ENCODE assay signal across 25 cellular contexts in the genomic region with DNA sequence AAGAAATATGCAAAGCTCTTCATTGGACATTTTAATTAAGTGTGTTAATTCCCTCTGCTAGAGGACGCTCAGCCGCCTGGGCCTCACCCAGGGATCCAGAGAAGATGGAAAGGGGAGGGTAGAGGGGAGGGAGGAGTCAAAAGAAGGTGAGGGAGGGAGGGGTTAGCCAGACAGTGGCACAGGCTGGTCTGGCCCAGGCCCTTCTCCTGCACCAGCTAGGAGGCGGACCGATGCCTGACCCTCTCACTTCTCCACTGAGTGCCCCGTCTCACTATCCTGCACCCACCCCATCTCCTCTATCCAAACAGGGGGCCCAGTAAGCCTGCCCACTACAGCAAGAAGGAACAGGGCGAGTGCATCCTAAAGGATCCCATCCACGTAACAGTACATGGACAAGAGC.
"Had no signal": no experiment of that assay in that cellular context is flagged by ENCODE, and none has a peak within 500 bp of the region (broad histone marks: within the 10 kb centered on the region; RNA-seq: fewer than 3 reads in every experiment).

No MANE protein-coding gene starts in this region.

- H3K36me3 ChIP-seq: esophagus squamous epithelium, heart right ventricle, lower lobe of right lung, right lobe of liver, transverse colon, vagina had no signal

- H3K4me1 Mint-ChIP-seq: stimulated activated naive B cell treated with anti-CD40 and anti-IgM and Interleukin-4, amounts not matched to agents 10 μg/mL and 1 μg/mL and 100 μg/mL, for 72 hours had no signal

- H3K27ac ChIP-seq: esophagus squamous epithelium, heart right ventricle, lower lobe of right lung, right lobe of liver, transverse colon, vagina had no signal

- FAIRE-seq: endometrium, islet of Langerhans, small intestine had no signal

- H3K27me3 ChIP-seq: esophagus squamous epithelium, heart right ventricle, right lobe of liver, transverse colon, vagina had no signal

- H3K4me3 Mint-ChIP-seq: natural killer cell; neural crest cell; stimulated activated naive B cell treated with anti-CD40 and anti-IgM and Interleukin-4, amounts not matched to agents 10 μg/mL and 1 μg/mL and 100 μg/mL, for 72 hours; stimulated activated naive CD8-positive, alpha-beta T cell treated with anti-CD3 and anti-CD28 coated beads, Interleukin-15, Interleukin-2, amounts not matched to agents 100 ng/mL and 50 ng/mL, for 24 hours had no signal

- H3K27ac Mint-ChIP-seq: natural killer cell; stimulated activated naive B cell treated with anti-CD40 and anti-IgM and Interleukin-4, amounts not matched to agents 10 μg/mL and 1 μg/mL and 100 μg/mL, for 72 hours; stimulated activated naive CD8-positive, alpha-beta T cell treated with anti-CD3 and anti-CD28 coated beads, Interleukin-15, Interleukin-2, amounts not matched to agents 100 ng/mL and 50 ng/mL, for 24 hours had no signal

- H3K9me3 ChIP-seq: esophagus squamous epithelium, lower lobe of right lung, right lobe of liver, transverse colon, vagina had no signal

- H3K4me3 ChIP-seq: esophagus squamous epithelium, heart right ventricle, lower lobe of right lung, right lobe of liver, transverse colon, vagina had no signal

- DNase-seq: cortex of kidney; effector memory CD8-positive, alpha-beta T cell; erythroblast; esophagus squamous epithelium; foreskin melanocyte; glutamatergic neuron; heart right ventricle; hippocampal formation; kidney glomerular epithelial cell; left colon; left ventricle myocardium superior; lower lobe of right lung; natural killer cell; nucleus accumbens; right lobe of liver; small intestine; stimulated activated CD4-positive, alpha-beta T cell treated with anti-CD3 and anti-CD28 coated beads, Interleukin-15, amount 100 ng/mL, for 24 hours; stimulated activated CD4-positive, alpha-beta T cell treated with anti-CD3 and anti-CD28 coated beads, Interleukin-2, amount 100 ng/mL, for 48 hours; stimulated activated naive B cell treated with anti-CD40 and anti-IgM and Interleukin-4, amounts not matched to agents 10 μg/mL and 1 μg/mL and 100 μg/mL, for 72 hours; transverse colon had no signal

- ATAC-seq: effector memory CD8-positive, alpha-beta T cell; heart right ventricle; left colon; left ventricle myocardium superior; lower lobe of right lung; natural killer cell; stimulated activated naive B cell treated with anti-CD40 and anti-IgM and Interleukin-4, amounts not matched to agents 10 μg/mL and 1 μg/mL and 100 μg/mL, for 72 hours had no signal

- H3K4me1 ChIP-seq: esophagus squamous epithelium, lower lobe of right lung, right lobe of liver, transverse colon, vagina had no signal

- H3K9me3 Mint-ChIP-seq: effector memory CD8-positive, alpha-beta T cell; natural killer cell had no signal
